In genomic region chr1:2635271-2636010, GRCh38 we compare ENCODE assay signal across 11 cellular contexts. TPM values are rescaled to one million over a fixed set of nuclear protein-coding genes. Genes with fewer than 3 reads are reported as not detected.
"Had no signal": no experiment of that assay in that cellular context is flagged by ENCODE, and none has a peak within 500 bp of the region (broad histone marks: within the 10 kb centered on the region; RNA-seq: fewer than 3 reads in every experiment).

No MANE protein-coding gene starts in this region.

- H3K9me3 ChIP-seq: ascending aorta had no signal

- H3K4me1 ChIP-seq: ascending aorta, right lobe of liver had no signal

- ATAC-seq: right lobe of liver had no signal

- H3K27me3 ChIP-seq: ascending aorta, right lobe of liver had no signal

- DNase-seq: activated CD4-positive, alpha-beta T cell treated with anti-CD3 and anti-CD28 coated beads, Interleukin-2, amount 50 U/mL, for 4 hours; activated naive CD4-positive, alpha-beta T cell treated with anti-CD3 and anti-CD28 coated beads, Interleukin-2, amount 50 U/mL, for 16 hours; effector CD4-positive, alpha-beta T cell; hypothalamus; right lobe of liver; stimulated activated CD4-positive, alpha-beta T cell treated with anti-CD3 and anti-CD28 coated beads, Interleukin-4, amount 100 ng/mL, for 4 hours; stimulated activated naive CD4-positive, alpha-beta T cell; SW 1271; T-helper 2 cell had no signal

- H3K4me3 ChIP-seq: ascending aorta, right lobe of liver had no signal

- H3K36me3 ChIP-seq: ascending aorta, right lobe of liver had no signal

- H3K27ac ChIP-seq: ascending aorta, right lobe of liver had no signal

RNA-seq across cellular contexts. Expression of gene MMEL1, which starts 2.6 kb away (rescaled TPM):
- total RNA-seq: ascending aorta, osteocyte had no signal
